Comparison of ENCODE assay signal across 1 cellular context in genomic region chr5:78738104-78738503, GRCh38.
TF ChIP-seq lines count a peak whose summit lies in the region.

No MANE protein-coding gene starts in this region.

TF ChIP-seq in HEK293, 187 proteins besides CTCF, POLR2A, EP300 and RAD21 (continued from another document and continues in another):
- TF ChIP-seq ZNF518A (tag by site-specific recombination; conservative IDR thresholded peaks at IDR 0.05; ENCODE audit: low read depth) (peak; percentile 95), RBAK (tag by site-specific recombination; IDR thresholded peaks at IDR 0.05) (0 out of 2 replicates have a peak, but pooled peaks have one; percentile 74), GFI1B (tag by site-specific recombination; IDR thresholded peaks at IDR 0.05) (peak; percentile 67), ZNF311 (tag by site-specific recombination; IDR thresholded peaks at IDR 0.05; ENCODE audit: borderline replicate concordance) (no peak), ZNF555 (tag by site-specific recombination; conservative IDR thresholded peaks at IDR 0.05) (peak; percentile 98), ZNF830 (tag by site-specific recombination; IDR thresholded peaks at IDR 0.05; ENCODE audit: low read depth) (no peak), ZXDB (tag by site-specific recombination; IDR thresholded peaks at IDR 0.05) (peak; percentile 78), TCF7L2 (IDR thresholded peaks at IDR 0.05; ENCODE audit: borderline replicate concordance, low read depth, low read length) (no peak), ZNF707 (tag by site-specific recombination; IDR thresholded peaks at IDR 0.05) (no peak), ZNF843 (tag by site-specific recombination; IDR thresholded peaks at IDR 0.05) (no peak), KLF17 (tag by site-specific recombination; IDR thresholded peaks at IDR 0.05) (no peak), ZNF433 (tag by site-specific recombination; IDR thresholded peaks at IDR 0.05; ENCODE audit: low read depth) (peak; percentile 93), MZF1 (tag by site-specific recombination; IDR thresholded peaks at IDR 0.05; ENCODE audit: borderline replicate concordance) (peak; percentile 62; the same call in 1 of the 2 replicates), ZSCAN16 (tag by site-specific recombination; IDR thresholded peaks at IDR 0.05) (no peak), ZNF394 (tag by site-specific recombination; IDR thresholded peaks at IDR 0.05; ENCODE audit: borderline replicate concordance) (peak; percentile 98), ZNF785 (tag by site-specific recombination; IDR thresholded peaks at IDR 0.05) (no peak), OSR2 (tag by site-specific recombination; IDR thresholded peaks at IDR 0.05) (no peak), ZFHX2 (tag by site-specific recombination; conservative IDR thresholded peaks at IDR 0.05) (no peak), ZNF169 (tag by site-specific recombination; IDR thresholded peaks at IDR 0.05) (no peak), ZNF837 (tag by site-specific recombination; IDR thresholded peaks at IDR 0.05) (no peak), ZNF302 (tag by site-specific recombination; IDR thresholded peaks at IDR 0.05; ENCODE audit: low read depth) (0 out of 2 replicates have a peak, but pooled peaks have one; percentile 54), KLF8 (tag by site-specific recombination; IDR thresholded peaks at IDR 0.05) (no peak), FEZF1 (tag by site-specific recombination; IDR thresholded peaks at IDR 0.05) (peak; percentile 11; the same call in 1 of the 2 replicates), ZFP3 (tag by site-specific recombination; IDR thresholded peaks at IDR 0.05; ENCODE audit: low read depth) (peak; percentile 55; the same call in 1 of the 2 replicates), ZIC2 (tag by site-specific recombination; IDR thresholded peaks at IDR 0.05) (no peak), ZNF610 (tag by site-specific recombination; IDR thresholded peaks at IDR 0.05; ENCODE audit: borderline replicate concordance) (no peak), ZNF623 (tag by site-specific recombination; IDR thresholded peaks at IDR 0.05) (peak; percentile 86), ZNF660 (tag by site-specific recombination; IDR thresholded peaks at IDR 0.05) (no peak), ZFP69B (tag by site-specific recombination; IDR thresholded peaks at IDR 0.05) (no peak), EGR2 (tag by site-specific recombination; IDR thresholded peaks at IDR 0.05; ENCODE audit: low read depth) (no peak), ZNF645 (tag by site-specific recombination; IDR thresholded peaks at IDR 0.05) (no peak), ZNF391 (tag by site-specific recombination; IDR thresholded peaks at IDR 0.05; ENCODE audit: borderline replicate concordance, low read depth) (no peak), ZNF600 (tag by site-specific recombination; IDR thresholded peaks at IDR 0.05) (no peak), SCRT2 (tag by site-specific recombination; IDR thresholded peaks at IDR 0.05) (no peak), ZNF704 (tag by site-specific recombination; IDR thresholded peaks at IDR 0.05) (peak; percentile 85; the same call in 1 of the 2 replicates), ZNF10 (tag by site-specific recombination; IDR thresholded peaks at IDR 0.05) (no peak), ZNF404 (tag by site-specific recombination; IDR thresholded peaks at IDR 0.05) (peak; percentile 96), ZNF423 (tag by site-specific recombination; IDR thresholded peaks at IDR 0.05) (no peak)
- TF ChIP-seq, protein P1, sequence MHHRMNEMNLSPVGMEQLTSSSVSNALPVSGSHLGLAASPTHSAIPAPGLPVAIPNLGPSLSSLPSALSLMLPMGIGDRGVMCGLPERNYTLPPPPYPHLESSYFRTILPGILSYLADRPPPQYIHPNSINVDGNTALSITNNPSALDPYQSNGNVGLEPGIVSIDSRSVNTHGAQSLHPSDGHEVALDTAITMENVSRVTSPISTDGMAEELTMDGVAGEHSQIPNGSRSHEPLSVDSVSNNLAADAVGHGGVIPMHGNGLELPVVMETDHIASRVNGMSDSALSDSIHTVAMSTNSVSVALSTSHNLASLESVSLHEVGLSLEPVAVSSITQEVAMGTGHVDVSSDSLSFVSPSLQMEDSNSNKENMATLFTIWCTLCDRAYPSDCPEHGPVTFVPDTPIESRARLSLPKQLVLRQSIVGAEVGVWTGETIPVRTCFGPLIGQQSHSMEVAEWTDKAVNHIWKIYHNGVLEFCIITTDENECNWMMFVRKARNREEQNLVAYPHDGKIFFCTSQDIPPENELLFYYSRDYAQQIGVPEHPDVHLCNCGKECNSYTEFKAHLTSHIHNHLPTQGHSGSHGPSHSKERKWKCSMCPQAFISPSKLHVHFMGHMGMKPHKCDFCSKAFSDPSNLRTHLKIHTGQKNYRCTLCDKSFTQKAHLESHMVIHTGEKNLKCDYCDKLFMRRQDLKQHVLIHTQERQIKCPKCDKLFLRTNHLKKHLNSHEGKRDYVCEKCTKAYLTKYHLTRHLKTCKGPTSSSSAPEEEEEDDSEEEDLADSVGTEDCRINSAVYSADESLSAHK (tag by site-specific recombination; IDR thresholded peaks at IDR 0.05): no peak
- TF ChIP-seq, protein P2, sequence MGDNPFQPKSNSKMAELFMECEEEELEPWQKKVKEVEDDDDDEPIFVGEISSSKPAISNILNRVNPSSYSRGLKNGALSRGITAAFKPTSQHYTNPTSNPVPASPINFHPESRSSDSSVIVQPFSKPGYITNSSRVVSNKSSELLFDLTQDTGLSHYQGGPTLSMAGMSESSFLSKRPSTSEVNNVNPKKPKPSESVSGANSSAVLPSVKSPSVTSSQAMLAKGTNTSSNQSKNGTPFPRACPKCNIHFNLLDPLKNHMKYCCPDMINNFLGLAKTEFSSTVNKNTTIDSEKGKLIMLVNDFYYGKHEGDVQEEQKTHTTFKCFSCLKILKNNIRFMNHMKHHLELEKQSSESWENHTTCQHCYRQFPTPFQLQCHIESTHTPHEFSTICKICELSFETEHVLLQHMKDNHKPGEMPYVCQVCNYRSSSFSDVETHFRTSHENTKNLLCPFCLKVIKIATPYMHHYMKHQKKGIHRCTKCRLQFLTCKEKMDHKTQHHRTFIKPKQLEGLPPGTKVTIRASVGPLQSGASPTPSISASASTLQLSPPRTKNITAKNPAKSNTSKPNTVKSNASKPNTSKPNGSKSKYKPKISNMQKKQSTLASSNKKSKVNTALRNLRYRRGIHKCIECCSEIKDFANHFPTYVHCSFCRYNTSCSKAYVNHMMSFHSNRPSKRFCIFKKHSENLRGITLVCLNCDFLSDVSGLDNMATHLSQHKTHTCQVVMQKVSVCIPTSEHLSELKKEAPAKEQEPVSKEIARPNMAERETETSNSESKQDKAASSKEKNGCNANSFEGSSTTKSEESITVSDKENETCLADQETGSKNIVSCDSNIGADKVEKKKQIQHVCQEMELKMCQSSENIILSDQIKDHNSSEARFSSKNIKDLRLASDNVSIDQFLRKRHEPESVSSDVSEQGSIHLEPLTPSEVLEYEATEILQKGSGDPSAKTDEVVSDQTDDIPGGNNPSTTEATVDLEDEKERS (tag by site-specific recombination; IDR thresholded peaks at IDR 0.05): no peak
- TF ChIP-seq, protein P3, sequence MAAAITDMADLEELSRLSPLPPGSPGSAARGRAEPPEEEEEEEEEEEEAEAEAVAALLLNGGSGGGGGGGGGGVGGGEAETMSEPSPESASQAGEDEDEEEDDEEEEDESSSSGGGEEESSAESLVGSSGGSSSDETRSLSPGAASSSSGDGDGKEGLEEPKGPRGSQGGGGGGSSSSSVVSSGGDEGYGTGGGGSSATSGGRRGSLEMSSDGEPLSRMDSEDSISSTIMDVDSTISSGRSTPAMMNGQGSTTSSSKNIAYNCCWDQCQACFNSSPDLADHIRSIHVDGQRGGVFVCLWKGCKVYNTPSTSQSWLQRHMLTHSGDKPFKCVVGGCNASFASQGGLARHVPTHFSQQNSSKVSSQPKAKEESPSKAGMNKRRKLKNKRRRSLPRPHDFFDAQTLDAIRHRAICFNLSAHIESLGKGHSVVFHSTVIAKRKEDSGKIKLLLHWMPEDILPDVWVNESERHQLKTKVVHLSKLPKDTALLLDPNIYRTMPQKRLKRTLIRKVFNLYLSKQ (tag by site-specific recombination; IDR thresholded peaks at IDR 0.05; ENCODE audit: borderline replicate concordance): peak; percentile 96; the same call in 1 of the 2 replicates
- TF ChIP-seq, protein P4, sequence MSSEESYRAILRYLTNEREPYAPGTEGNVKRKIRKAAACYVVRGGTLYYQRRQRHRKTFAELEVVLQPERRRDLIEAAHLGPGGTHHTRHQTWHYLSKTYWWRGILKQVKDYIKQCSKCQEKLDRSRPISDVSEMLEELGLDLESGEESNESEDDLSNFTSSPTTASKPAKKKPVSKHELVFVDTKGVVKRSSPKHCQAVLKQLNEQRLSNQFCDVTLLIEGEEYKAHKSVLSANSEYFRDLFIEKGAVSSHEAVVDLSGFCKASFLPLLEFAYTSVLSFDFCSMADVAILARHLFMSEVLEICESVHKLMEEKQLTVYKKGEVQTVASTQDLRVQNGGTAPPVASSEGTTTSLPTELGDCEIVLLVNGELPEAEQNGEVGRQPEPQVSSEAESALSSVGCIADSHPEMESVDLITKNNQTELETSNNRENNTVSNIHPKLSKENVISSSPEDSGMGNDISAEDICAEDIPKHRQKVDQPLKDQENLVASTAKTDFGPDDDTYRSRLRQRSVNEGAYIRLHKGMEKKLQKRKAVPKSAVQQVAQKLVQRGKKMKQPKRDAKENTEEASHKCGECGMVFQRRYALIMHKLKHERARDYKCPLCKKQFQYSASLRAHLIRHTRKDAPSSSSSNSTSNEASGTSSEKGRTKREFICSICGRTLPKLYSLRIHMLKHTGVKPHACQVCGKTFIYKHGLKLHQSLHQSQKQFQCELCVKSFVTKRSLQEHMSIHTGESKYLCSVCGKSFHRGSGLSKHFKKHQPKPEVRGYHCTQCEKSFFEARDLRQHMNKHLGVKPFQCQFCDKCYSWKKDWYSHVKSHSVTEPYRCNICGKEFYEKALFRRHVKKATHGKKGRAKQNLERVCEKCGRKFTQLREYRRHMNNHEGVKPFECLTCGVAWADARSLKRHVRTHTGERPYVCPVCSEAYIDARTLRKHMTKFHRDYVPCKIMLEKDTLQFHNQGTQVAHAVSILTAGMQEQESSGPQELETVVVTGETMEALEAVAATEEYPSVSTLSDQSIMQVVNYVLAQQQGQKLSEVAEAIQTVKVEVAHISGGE (tag by site-specific recombination; conservative IDR thresholded peaks at IDR 0.05; ENCODE audit: low read depth): peak; percentile 88
